Comparison of ENCODE assay signal across 17 cellular contexts in the genomic region with DNA sequence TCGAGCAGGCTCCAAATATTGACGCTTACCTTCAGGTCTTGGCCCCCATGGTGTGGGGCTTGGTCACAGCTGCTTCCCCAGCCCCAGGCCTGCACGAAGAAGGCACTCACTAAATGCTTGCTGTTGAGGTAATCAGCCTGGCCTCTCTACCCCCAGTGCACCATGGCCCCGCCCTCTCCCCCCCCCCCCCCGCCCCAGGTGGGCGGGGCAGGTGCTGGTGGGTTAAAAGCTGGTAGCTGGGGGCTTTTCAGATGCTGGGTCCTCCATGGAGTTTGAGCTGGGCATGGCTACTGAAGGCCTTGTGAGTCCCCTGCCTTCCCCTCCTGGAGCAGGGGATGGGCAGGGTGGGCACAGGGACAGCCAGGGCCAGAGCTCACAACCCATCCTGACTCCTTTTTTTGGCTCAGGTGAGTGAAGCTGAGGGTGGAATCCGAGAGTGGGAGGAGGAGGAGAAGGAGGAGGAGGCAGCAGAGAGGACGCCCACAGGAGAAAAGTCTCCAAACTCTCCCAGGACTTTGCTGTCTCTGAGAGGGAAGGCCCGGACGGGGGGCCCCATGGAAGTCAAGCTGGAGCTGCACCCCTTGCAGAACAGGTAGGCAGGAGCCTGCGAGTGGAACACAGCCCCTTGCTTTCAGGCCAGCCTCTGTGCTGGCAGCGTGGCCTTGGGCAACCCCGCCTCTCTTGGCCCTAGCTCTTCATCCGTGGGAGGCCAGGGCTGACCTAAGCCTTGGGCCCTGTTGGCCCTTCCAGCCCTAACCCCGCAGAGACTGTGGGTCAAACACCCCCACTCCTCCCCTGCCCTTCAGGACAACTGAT. TPM values are rescaled to one million over a fixed set of nuclear protein-coding genes. Genes with fewer than 3 reads are reported as not detected.
DNase-seq lines count a peak whose midpoint lies in the region; TF ChIP-seq lines count a peak whose summit lies in the region.
"Had no signal": no experiment of that assay in that cellular context is flagged by ENCODE, and none has a peak within 500 bp of the region (broad histone marks: within the 10 kb centered on the region; RNA-seq: fewer than 3 reads in every experiment).

No MANE protein-coding gene starts in this region.

- H3K14ac ChIP-seq in neuronal stem cell (ENCODE audit: low read length): no peak overlapping the region

- no peak overlapping the region for H4K8ac ChIP-seq in neuronal stem cell (ENCODE audit: low read depth, low read length)

- no peak overlapping the region for H2AFZ ChIP-seq in neuronal stem cell (ENCODE audit: low read length)

- TF ChIP-seq CTCF in WERI-Rb-1 (IDR thresholded peaks at IDR 0.05; ENCODE audit: low read depth, low read length): no peak

- H3K9ac ChIP-seq in neuronal stem cell (ENCODE audit: low read depth, low read length, poor library complexity): peak overlapping the region; percentile 1

- no peak overlapping the region for H2BK12ac ChIP-seq in neuronal stem cell (ENCODE audit: low read length)

- peak; percentile 82 for DNase-seq in H7
- no peak for DNase-seq in WERI-Rb-1
- no peak for DNase-seq in neuronal stem cell (ENCODE audit: low spot score)
- no peak for DNase-seq in NCI-H1417 treated with DMSO at 0.1 percent for 48 hours (lab: John Stamatoyannopoulos, UW)
- DNase-seq in NCI-H2171 treated with DMSO at 0.1 percent for 48 hours (lab: John Stamatoyannopoulos, UW): no peak
- DNase-seq: Caco-2; CD4-positive, CD25-positive, alpha-beta regulatory T cell; EL; GOT3; Karpas-422; MM.1S; NCI-H1105; NCI-H187; NCI-H526 treated with DMSO at 0.1 percent for 48 hours; NK-92 treated with Interleukin-12 subunit alpha and Interleukin-12 subunit beta, amount 100 ng/mL, for 24 hours; OCI-M1 had no signal

- H2AK5ac ChIP-seq in neuronal stem cell (ENCODE audit: low read depth, low read length): peak overlapping the region; percentile 89

- H3K4me2 ChIP-seq in neuronal stem cell (ENCODE audit: insufficient read depth, low read length, poor library complexity, severe bottlenecking): no peak overlapping the region

- H2BK15ac ChIP-seq in neuronal stem cell (ENCODE audit: low read length): peak overlapping the region; percentile 38

- H2BK5ac ChIP-seq in neuronal stem cell (ENCODE audit: low read length): no peak overlapping the region

- no peaks in the 10 kb centered on the region for H3K79me1 ChIP-seq in neuronal stem cell (ENCODE audit: low read depth, low read length)

- no peak overlapping the region for H3K4ac ChIP-seq in neuronal stem cell (ENCODE audit: low read length)

- H3K18ac ChIP-seq in neuronal stem cell (ENCODE audit: low read length): peak overlapping the region; percentile 81

- peaks cover 2 to 13% of the 10 kb centered on the region in 2 donors for H3K4me1 ChIP-seq in neuronal stem cell (ENCODE audit: control insufficient read depth in 2 of 2, insufficient read depth in 1 of 2, low read depth in 1 of 2, low read length in 2 of 2)

- H3K36me3 ChIP-seq in H7 (replicated peaks; ENCODE audit: control insufficient read depth, insufficient read depth, low read length) (no peaks in the 10 kb centered on the region), WERI-Rb-1 (no peaks in the 10 kb centered on the region), neuronal stem cell (replicated peaks in 1 of 2; ENCODE audit: control insufficient read depth in 2 of 2, insufficient read depth in 2 of 2, low read length in 2 of 2) (no peaks in the 10 kb centered on the region)

- H2BK120ac ChIP-seq in neuronal stem cell (ENCODE audit: low read depth, low read length): no peak overlapping the region

- no peak overlapping the region for H4K91ac ChIP-seq in neuronal stem cell (ENCODE audit: low read depth, low read length, poor library complexity)

- WGBS in neuronal stem cell (ENCODE audit: extremely low coverage in 2 of 2, insufficient read length in 2 of 2, insufficient replicate concordance in 1 of 2), 2 donors: no CpG with 5 or more reads among the region's 15 CpGs

- H3K23ac ChIP-seq in neuronal stem cell (ENCODE audit: low read depth, low read length, poor library complexity): no peak overlapping the region

- no peak overlapping the region for H3K4me3 ChIP-seq in H7 (ENCODE audit: insufficient read depth, low read depth, low read length)
- H3K4me3 ChIP-seq in WERI-Rb-1 (ENCODE audit: low read depth, low read length): no peak overlapping the region
- no peak overlapping the region for H3K4me3 ChIP-seq in neuronal stem cell (ENCODE audit: low read length in 2 of 2)

- no peaks in the 10 kb centered on the region for H3K9me3 ChIP-seq in WERI-Rb-1 (ENCODE audit: severe bottlenecking)
- H3K9me3 ChIP-seq in neuronal stem cell (replicated peaks in 1 of 2; ENCODE audit: control insufficient read depth in 2 of 2, insufficient read depth in 1 of 2, low read depth in 1 of 2, low read length in 2 of 2): no peaks in the 10 kb centered on the region
- H3K9me3 ChIP-seq: Caco-2 had no signal

- H3K27ac ChIP-seq in WERI-Rb-1 (peak overlapping the region; percentile 94), neuronal stem cell (replicated peaks; ENCODE audit: low read length) (no peak overlapping the region)
- H3K27ac ChIP-seq: RWPE1 had no signal

- no peaks in the 10 kb centered on the region for H3K27me3 ChIP-seq in H7 (ENCODE audit: control insufficient read depth, insufficient read depth, low read length)
- H3K27me3 ChIP-seq in WERI-Rb-1 (ENCODE audit: insufficient read depth, low read depth, severe bottlenecking): no peaks in the 10 kb centered on the region
- H3K27me3 ChIP-seq in neuronal stem cell (ENCODE audit: control insufficient read depth in 3 of 3, insufficient read depth in 3 of 3, low read depth in 1 of 3, low read length in 3 of 3): peaks cover 0 to 78% (median 0%) of the 10 kb centered on the region in 3 experiments

RNA-seq across cellular contexts. Expression of gene TSPAN17, which starts 4.4 kb away (rescaled TPM):
- 39.8 and 50.7 TPM in 2 replicates for total RNA-seq in H7 (2014; rRNA removed; shearing (Covaris generic))
- polyA plus RNA-seq in neuronal stem cell (2013, experiment 1 of 2): 24.8 TPM
- 23.4 TPM for polyA plus RNA-seq in neuronal stem cell (2013, experiment 2 of 2)

RNA-seq across cellular contexts. Expression of gene EIF4E1B, which starts 12.4 kb away (rescaled TPM):
- total RNA-seq in H7 (2014; rRNA removed; shearing (Covaris generic)): 0.33 and 0.97 TPM in 2 replicates
- polyA plus RNA-seq in neuronal stem cell (2013, experiment 1 of 2): 0.01 TPM
- polyA plus RNA-seq in neuronal stem cell (2013, experiment 2 of 2): 0.03 TPM
- total RNA-seq: Caco-2; CD4-positive, CD25-positive, alpha-beta regulatory T cell had no signal
- polyA plus RNA-seq: CD4-positive, CD25-positive, alpha-beta regulatory T cell had no signal

RNA-seq across cellular contexts. Expression of gene SNCB, which starts 12.5 kb away (rescaled TPM):
- total RNA-seq in H7 (2014; rRNA removed; shearing (Covaris generic)): 4.7 and 7.2 TPM in 2 replicates
- polyA plus RNA-seq in neuronal stem cell (2013, experiment 1 of 2): 0.26 TPM
- 0.39 TPM for polyA plus RNA-seq in neuronal stem cell (2013, experiment 2 of 2)
- total RNA-seq: Caco-2; CD4-positive, CD25-positive, alpha-beta regulatory T cell had no signal
- polyA plus RNA-seq: CD4-positive, CD25-positive, alpha-beta regulatory T cell had no signal

RNA-seq across cellular contexts. Expression of gene GPRIN1, which starts 32.9 kb away (rescaled TPM):
- total RNA-seq in H7 (2014; rRNA removed; shearing (Covaris generic)): 6.6 and 14.2 TPM in 2 replicates
- 2.5 TPM for polyA plus RNA-seq in neuronal stem cell (2013, experiment 1 of 2)
- polyA plus RNA-seq in neuronal stem cell (2013, experiment 2 of 2): 2.3 TPM
